Comparison of ENCODE assay signal across 7 cellular contexts in genomic region chr18:21444465-21445023, GRCh38.
DNase-seq lines count a peak whose midpoint lies in the region; ATAC-seq and TF ChIP-seq lines count a peak whose summit lies in the region.

No MANE protein-coding gene starts in this region.

- H3K9me3 ChIP-seq in gastroesophageal sphincter, result no peaks in the 10 kb centered on the region

- DNase-seq in GM06990 (ENCODE audit: extremely low read depth, insufficient read length), result no peak
- DNase-seq in KBM-7, result peak; percentile 50
- DNase-seq in putamen (ENCODE audit: low spot score), result peak; percentile 47
- no peak for DNase-seq in natural killer cell

- no peak overlapping the region for H3K4me3 ChIP-seq in GM06990 (replicated peaks; ENCODE audit: low read depth, low read length)
- H3K4me3 ChIP-seq in gastroesophageal sphincter, result no peak overlapping the region

- no peak for TF ChIP-seq EP300 in gastroesophageal sphincter (IDR thresholded peaks at IDR 0.05)

- ATAC-seq in SK-N-SH treated with all-trans-retinoic acid at 6 μM for 48 hours (peak; percentile 84), gastroesophageal sphincter (no peak), natural killer cell (no peak)
- no peak for ATAC-seq in activated T-helper 17 cell treated with anti-CD3 and anti-CD28 coated beads, Interleukin-2, amount 50 U/mL, for 72 hours (replicated peaks)

- 36 to 67% methylated on average over 1 to 2 of the region's 2 CpGs for WGBS in gastroesophageal sphincter (ENCODE audit: low coverage in 1 of 2), 2 donors

- no peak for TF ChIP-seq POLR2A in gastroesophageal sphincter (IDR thresholded peaks at IDR 0.05)

- H3K27me3 ChIP-seq in GM06990 (replicated peaks; ENCODE audit: control insufficient read depth, insufficient read depth, low read length), result no peaks in the 10 kb centered on the region; the same call in 1 of the 2 replicates
- H3K27me3 ChIP-seq in gastroesophageal sphincter, result no peaks in the 10 kb centered on the region

- H3K36me3 ChIP-seq in GM06990 (ENCODE audit: control insufficient read depth, insufficient read depth, low read length) (no peaks in the 10 kb centered on the region), gastroesophageal sphincter (no peaks in the 10 kb centered on the region)

- no peak overlapping the region for H3K27ac ChIP-seq in gastroesophageal sphincter

- peaks cover 11 to 30% of the 10 kb centered on the region in 2 donors for H3K27me3 Mint-ChIP-seq in natural killer cell (ENCODE audit: low read depth in 2 of 2)
- peaks cover 19% of the 10 kb centered on the region for H3K27me3 Mint-ChIP-seq in activated T-helper 17 cell treated with anti-CD3 and anti-CD28 coated beads, Interleukin-2, amount 50 U/mL, for 72 hours

- intact Hi-C loops in natural killer cell (cut with micrococcal nuclease), result no loop called here

- H3K9me3 Mint-ChIP-seq in natural killer cell, result no peaks in the 10 kb centered on the region
- H3K9me3 Mint-ChIP-seq in activated T-helper 17 cell treated with anti-CD3 and anti-CD28 coated beads, Interleukin-2, amount 50 U/mL, for 72 hours, result no peaks in the 10 kb centered on the region

- TF ChIP-seq CTCF in GM06990 (IDR thresholded peaks at IDR 0.05; ENCODE audit: insufficient read depth, low read length, poor library complexity, severe bottlenecking) (peak; percentile 71), gastroesophageal sphincter (IDR thresholded peaks at IDR 0.05) (peak; percentile 51 to 72 (median 58)), natural killer cell (IDR thresholded peaks at IDR 0.05) (no peak)

- H3K4me1 Mint-ChIP-seq in natural killer cell, result no peaks in the 10 kb centered on the region
- no peaks in the 10 kb centered on the region for H3K4me1 Mint-ChIP-seq in activated T-helper 17 cell treated with anti-CD3 and anti-CD28 coated beads, Interleukin-2, amount 50 U/mL, for 72 hours

- H3K4me1 ChIP-seq in gastroesophageal sphincter, result no peaks in the 10 kb centered on the region

- H3K36me3 Mint-ChIP-seq in natural killer cell, result no peaks in the 10 kb centered on the region
- no peaks in the 10 kb centered on the region for H3K36me3 Mint-ChIP-seq in activated T-helper 17 cell treated with anti-CD3 and anti-CD28 coated beads, Interleukin-2, amount 50 U/mL, for 72 hours (ENCODE audit: low read depth)

- no peak overlapping the region for H3K4me3 Mint-ChIP-seq in natural killer cell
- no peak overlapping the region for H3K4me3 Mint-ChIP-seq in activated T-helper 17 cell treated with anti-CD3 and anti-CD28 coated beads, Interleukin-2, amount 50 U/mL, for 72 hours

- in situ Hi-C loops in KBM-7 (cut with MboI; ENCODE audit: low pct_unique_long_range_greater_than_20kb, low sequenced_read_pairs), result loop anchor here (25.0 kb wide), 1 partner anchor 232 kb away; no protein-coding TSS in a partner anchor

- H3K27ac Mint-ChIP-seq in natural killer cell, result no peak overlapping the region
- H3K27ac Mint-ChIP-seq in activated T-helper 17 cell treated with anti-CD3 and anti-CD28 coated beads, Interleukin-2, amount 50 U/mL, for 72 hours, result no peak overlapping the region

TF ChIP-seq in SK-N-SH treated with all-trans-retinoic acid at 6 μM for 48 hours, 23 proteins besides CTCF, POLR2A, EP300 and RAD21:
- TF ChIP-seq CSDC2 (CRISPR knock-in tag; IDR thresholded peaks at IDR 0.05), result no peak
- TF ChIP-seq BACH2 (CRISPR knock-in tag; IDR thresholded peaks at IDR 0.05; ENCODE audit: borderline replicate concordance), result no peak
- no peak for TF ChIP-seq ESRRG (CRISPR knock-in tag; IDR thresholded peaks at IDR 0.05)
- no peak for TF ChIP-seq ZNF8 (CRISPR knock-in tag; IDR thresholded peaks at IDR 0.05)
- no peak for TF ChIP-seq ZNF565 (CRISPR knock-in tag; conservative IDR thresholded peaks at IDR 0.05; ENCODE audit: low read depth)
- no peak for TF ChIP-seq RARB (CRISPR knock-in tag; IDR thresholded peaks at IDR 0.05)
- TF ChIP-seq TCF4 (CRISPR knock-in tag; IDR thresholded peaks at IDR 0.05; ENCODE audit: borderline replicate concordance), result no peak
- TF ChIP-seq ARNTL (CRISPR knock-in tag; IDR thresholded peaks at IDR 0.05; ENCODE audit: borderline replicate concordance, low read depth), result no peak
- TF ChIP-seq, protein P1, sequence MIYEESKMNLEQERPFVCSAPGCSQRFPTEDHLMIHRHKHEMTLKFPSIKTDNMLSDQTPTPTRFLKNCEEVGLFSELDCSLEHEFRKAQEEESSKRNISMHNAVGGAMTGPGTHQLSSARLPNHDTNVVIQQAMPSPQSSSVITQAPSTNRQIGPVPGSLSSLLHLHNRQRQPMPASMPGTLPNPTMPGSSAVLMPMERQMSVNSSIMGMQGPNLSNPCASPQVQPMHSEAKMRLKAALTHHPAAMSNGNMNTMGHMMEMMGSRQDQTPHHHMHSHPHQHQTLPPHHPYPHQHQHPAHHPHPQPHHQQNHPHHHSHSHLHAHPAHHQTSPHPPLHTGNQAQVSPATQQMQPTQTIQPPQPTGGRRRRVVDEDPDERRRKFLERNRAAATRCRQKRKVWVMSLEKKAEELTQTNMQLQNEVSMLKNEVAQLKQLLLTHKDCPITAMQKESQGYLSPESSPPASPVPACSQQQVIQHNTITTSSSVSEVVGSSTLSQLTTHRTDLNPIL (CRISPR knock-in tag; IDR thresholded peaks at IDR 0.05; ENCODE audit: low read depth), result no peak
- TF ChIP-seq ZC3H10 (CRISPR knock-in tag; IDR thresholded peaks at IDR 0.05), result no peak
- no peak for TF ChIP-seq TOX (CRISPR knock-in tag; IDR thresholded peaks at IDR 0.05; ENCODE audit: borderline replicate concordance)
- TF ChIP-seq POU6F1 (CRISPR knock-in tag; IDR thresholded peaks at IDR 0.05; ENCODE audit: borderline replicate concordance, low read depth), result no peak
- no peak for TF ChIP-seq TSHZ2 (CRISPR knock-in tag; IDR thresholded peaks at IDR 0.05)
- no peak for TF ChIP-seq GLIS3 (CRISPR knock-in tag; IDR thresholded peaks at IDR 0.05)
- no peak for TF ChIP-seq ZFP3 (CRISPR knock-in tag; IDR thresholded peaks at IDR 0.05)
- no peak for TF ChIP-seq ISL1 (CRISPR knock-in tag; IDR thresholded peaks at IDR 0.05)
- no peak for TF ChIP-seq ZFP30 (CRISPR knock-in tag; IDR thresholded peaks at IDR 0.05)
- TF ChIP-seq ZNF70 (CRISPR knock-in tag; IDR thresholded peaks at IDR 0.05), result no peak

Comparison
In these comparisons a context has a peak if more than half of its experiments do, and no peak if none do; other contexts are left out.
1. DNase-seq: peak in KBM-7 (single experiment) and putamen (single experiment); none in GM06990 (single experiment) and natural killer cell (single experiment).